ENCODE assay signal across 26 cellular contexts in the genomic region with DNA sequence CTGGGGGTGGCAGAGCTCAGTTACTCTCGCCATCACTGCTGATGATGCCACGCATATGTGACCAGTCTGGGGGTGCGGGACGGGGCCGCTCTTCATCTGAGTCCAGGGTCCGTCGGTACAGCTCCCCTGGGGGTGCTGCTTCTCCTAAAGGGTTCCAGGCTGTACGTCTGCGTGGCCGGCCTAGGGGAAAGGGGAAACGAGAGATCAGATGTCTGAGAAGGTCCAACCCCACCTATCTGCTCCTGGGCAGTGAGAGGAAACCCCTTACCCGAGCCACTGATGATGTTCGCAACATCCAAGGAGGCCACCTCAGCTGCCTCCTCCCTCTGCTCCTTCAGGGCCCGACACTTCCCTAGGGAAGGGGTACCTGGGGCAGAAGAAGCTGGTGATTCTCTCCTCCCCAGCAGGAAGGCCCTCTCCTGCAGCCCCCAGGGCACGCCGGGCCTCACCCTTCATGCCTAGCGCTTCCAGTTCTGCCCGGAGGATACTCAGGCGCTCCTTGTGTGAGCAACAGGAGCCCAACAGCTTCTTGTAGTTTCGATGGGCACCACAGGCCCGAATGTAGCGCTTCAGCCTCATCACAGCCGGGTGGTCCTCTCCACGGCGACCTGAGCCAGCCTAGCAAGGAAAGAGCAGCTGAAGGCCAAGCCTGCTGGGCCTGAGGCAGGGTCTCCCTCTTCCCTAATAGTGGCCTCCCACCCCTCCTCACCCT. TPM values are rescaled to one million over a fixed set of nuclear protein-coding genes. Genes with fewer than 3 reads are reported as not detected.
DNase-seq lines count a peak whose midpoint lies in the region; ATAC-seq, FAIRE-seq and TF ChIP-seq lines count a peak whose summit lies in the region.
"Had no signal": no experiment of that assay in that cellular context is flagged by ENCODE, and none has a peak within 500 bp of the region (broad histone marks: within the 10 kb centered on the region; RNA-seq: fewer than 3 reads in every experiment).

No MANE protein-coding gene starts in this region.

- peaks cover 11% of the 10 kb centered on the region for H3K79me2 ChIP-seq in PC-9 (ENCODE audit: low read depth)

- H3K9ac ChIP-seq in kidney (ENCODE audit: low read length in 2 of 2): no peak overlapping the region

- BruUV-seq in PC-9 (replicated peaks; lab: Mats Ljungman, UMichigan): no TSS peak

- WGBS in aorta, 2 donors: 84 to 87% methylated on average over 22 to 25 of the region's 25 CpGs

- peak; percentile 12 for DNase-seq in left cardiac atrium
- DNase-seq in right atrium auricular region (ENCODE audit: low spot score): no peak
- DNase-seq in PC-9: peak in 1 of 2 experiments; percentile 21
- DNase-seq in kidney: peak; percentile 72
- peak; percentile 23 to 68 for DNase-seq in aorta
- no peak for DNase-seq in pons (ENCODE audit: low spot score)
- DNase-seq in CD4-positive, alpha-beta memory T cell: no peak
- DNase-seq: activated CD8-positive, alpha-beta memory T cell treated with anti-CD3 and anti-CD28 coated beads for 24 hours; activated effector memory CD4-positive, alpha-beta T cell treated with anti-CD3 and anti-CD28 coated beads, Interleukin-2, amount 50 U/mL, for 16 hours; GF-D8; kidney glomerular epithelial cell; NCI-H1048; NCI-H2081 treated with DMSO at 0.1 percent for 48 hours; NCI-H526; stimulated activated CD4-positive, alpha-beta T cell treated with anti-CD3 and anti-CD28 coated beads, Interleukin-4, amount 100 ng/mL, for 4 hours; stimulated activated CD8-positive, alpha-beta memory T cell treated with anti-CD3 and anti-CD28 coated beads, Interleukin-4, amount 100 ng/mL, for 48 hours had no signal

- H3K4me3 ChIP-seq in right atrium auricular region: no peak overlapping the region
- no peak overlapping the region for H3K4me3 ChIP-seq in PC-9
- no peak overlapping the region for H3K4me3 ChIP-seq in kidney (ENCODE audit: low read length in 2 of 2)
- no peak overlapping the region for H3K4me3 ChIP-seq in aorta (ENCODE audit: low read length in 2 of 2)
- no peak overlapping the region for H3K4me3 ChIP-seq in CD4-positive, alpha-beta memory T cell (ENCODE audit: low read length in 2 of 2)
- H3K4me3 ChIP-seq: GM23338, ovary, suprapubic skin had no signal

- peaks cover 31 to 61% of the 10 kb centered on the region in 2 donors for H3K36me3 Mint-ChIP-seq in CD4-positive, alpha-beta memory T cell

- peaks cover 44% of the 10 kb centered on the region for H3F3A ChIP-seq in PC-9 (ENCODE audit: insufficient read depth, low read depth)

- H3K4me1 ChIP-seq in right atrium auricular region: peaks cover 0 to 24% of the 10 kb centered on the region in 2 donors
- peaks cover 25% of the 10 kb centered on the region for H3K4me1 ChIP-seq in PC-9 (replicated peaks; ENCODE audit: insufficient read depth)
- H3K4me1 ChIP-seq in kidney (ENCODE audit: control insufficient read depth in 1 of 2, insufficient read depth in 1 of 2, low read depth in 1 of 2, low read length in 2 of 2): peaks cover 14 to 16% of the 10 kb centered on the region in 2 donors
- no peaks in the 10 kb centered on the region for H3K4me1 ChIP-seq in aorta (ENCODE audit: control insufficient read depth in 1 of 2, insufficient read depth in 2 of 2, low read length in 2 of 2)
- H3K4me1 ChIP-seq in CD4-positive, alpha-beta memory T cell (ENCODE audit: insufficient read depth, low read length): peaks cover 23% of the 10 kb centered on the region

- no peaks in the 10 kb centered on the region for H4K20me1 ChIP-seq in PC-9 (ENCODE audit: insufficient read depth)

- H3K9me3 Mint-ChIP-seq in CD4-positive, alpha-beta memory T cell: peaks cover 0 to 2% (median 0%) of the 10 kb centered on the region in 8 donors

- H3K27ac Mint-ChIP-seq in CD4-positive, alpha-beta memory T cell: peak overlapping the region in 2 of 7 donors; percentile 41 to 99
- H3K27ac Mint-ChIP-seq: GM23338 had no signal

- POLR2A ChIA-PET in PC-9 (lab: Charles Lee; ENCODE audit: unreplicated experiment): no interaction called here
- POLR2A ChIA-PET in CD4-positive, alpha-beta memory T cell (lab: Charles Lee; ENCODE audit: partially characterized antibody): interaction anchor here (2.1 to 3.9 kb wide), 3 partner anchors 19 to 73 kb away, joined by 12 to 24 read pairs (median 14); a partner anchor contains a TSS

- intact Hi-C loops in left cardiac atrium (cut with DNase I) (loop anchor here in 1 of 2 donors (10.0 kb wide), 1 partner anchor 69 kb away; a partner anchor contains a TSS), PC-9 (cut with micrococcal nuclease; ENCODE audit: unreplicated experiment) (no loop called here), kidney (cut with DNase I) (no loop called here), aorta (cut with DNase I) (loop anchor here in 1 of 2 donors (10.0 kb wide), 1 partner anchor 179 kb away; a partner anchor contains a TSS)
- intact Hi-C loops in CD4-positive, alpha-beta memory T cell (cut with micrococcal nuclease): loop anchor here (10.0 kb wide), 1 partner anchor 179 kb away; a partner anchor contains a TSS

- H3K27me3 Mint-ChIP-seq in CD4-positive, alpha-beta memory T cell: no peaks in the 10 kb centered on the region

- H3K9me2 ChIP-seq in PC-9 (ENCODE audit: insufficient read depth): no peaks in the 10 kb centered on the region

- no peaks in the 10 kb centered on the region for H3K27me3 ChIP-seq in right atrium auricular region
- H3K27me3 ChIP-seq in PC-9 (ENCODE audit: insufficient read depth, low read depth): no peaks in the 10 kb centered on the region
- no peaks in the 10 kb centered on the region for H3K27me3 ChIP-seq in aorta (ENCODE audit: control insufficient read depth in 1 of 2, insufficient read depth in 2 of 2, low read length in 1 of 2)
- H3K27me3 ChIP-seq in CD4-positive, alpha-beta memory T cell (ENCODE audit: insufficient read depth, low read length): no peaks in the 10 kb centered on the region
- H3K27me3 ChIP-seq: ovary, suprapubic skin had no signal

- H3K9me3 ChIP-seq in right atrium auricular region: no peaks in the 10 kb centered on the region
- H3K9me3 ChIP-seq in PC-9 (ENCODE audit: insufficient read depth, low read depth): no peaks in the 10 kb centered on the region
- H3K9me3 ChIP-seq in kidney (ENCODE audit: control insufficient read depth in 1 of 2, low read length in 2 of 2): no peaks in the 10 kb centered on the region
- H3K9me3 ChIP-seq in aorta (ENCODE audit: control insufficient read depth, low read length): no peaks in the 10 kb centered on the region
- no peaks in the 10 kb centered on the region for H3K9me3 ChIP-seq in CD4-positive, alpha-beta memory T cell (ENCODE audit: control insufficient read depth in 1 of 2, low read length in 2 of 2)
- H3K9me3 ChIP-seq: ovary, suprapubic skin had no signal

- H3K4me1 Mint-ChIP-seq in CD4-positive, alpha-beta memory T cell: peaks cover 13 to 35% (median 25%) of the 10 kb centered on the region in 4 donors

- H3K4me2 ChIP-seq in PC-9: peak overlapping the region; percentile 78; the same call in 1 of the 2 replicates
- H3K4me2 ChIP-seq: GM23338 had no signal

- FAIRE-seq in kidney (lab: Jason Lieb, UNC): no peak
- FAIRE-seq: colon, GM12891 had no signal

- H3K36me3 ChIP-seq in right atrium auricular region (peaks cover 45% of the 10 kb centered on the region), PC-9 (ENCODE audit: low read depth) (no peaks in the 10 kb centered on the region), kidney (ENCODE audit: control insufficient read depth in 1 of 2, insufficient read depth in 2 of 2, low read length in 2 of 2) (peaks cover 13 to 20% of the 10 kb centered on the region in 2 donors), aorta (ENCODE audit: control insufficient read depth in 1 of 2, insufficient read depth in 2 of 2, low read length in 1 of 2) (no peaks in the 10 kb centered on the region)
- H3K36me3 ChIP-seq in CD4-positive, alpha-beta memory T cell (ENCODE audit: insufficient read depth, low read length): peaks cover 27% of the 10 kb centered on the region
- H3K36me3 ChIP-seq: ovary had no signal

- CTCF ChIA-PET in PC-9 (lab: Charles Lee): interaction anchor here (0.6 to 0.7 kb wide), 2 partner anchors 18 to 273 kb away, joined by 3 to 6 read pairs; no protein-coding TSS in a partner anchor
- CTCF ChIA-PET in CD4-positive, alpha-beta memory T cell (lab: Charles Lee; ENCODE audit: partially characterized antibody): interaction anchor here (1.0 to 1.3 kb wide), 2 partner anchors 8 to 32 kb away, joined by 3 to 4 read pairs; no protein-coding TSS in a partner anchor

- no peak overlapping the region for H2AFZ ChIP-seq in PC-9
- H2AFZ ChIP-seq: GM23338 had no signal

- peak overlapping the region in 2 of 8 donors; percentile 12 to 63 for H3K4me3 Mint-ChIP-seq in CD4-positive, alpha-beta memory T cell

- TF ChIP-seq CTCF in right atrium auricular region (IDR thresholded peaks at IDR 0.05) (no peak), PC-9 (conservative IDR thresholded peaks at IDR 0.05) (no peak), kidney (IDR thresholded peaks at IDR 0.05; ENCODE audit: borderline replicate concordance, extremely low read depth, insufficient read depth) (no peak)

- ATAC-seq in left cardiac atrium (no peak), aorta (ENCODE audit: low FRiP score) (no peak), GM21529 (IDR thresholded peaks at IDR 0.05; ENCODE audit: unreplicated experiment) (no peak)
- ATAC-seq: GM23338, Panc1 had no signal

- no peak overlapping the region for H3K27ac ChIP-seq in right atrium auricular region
- H3K27ac ChIP-seq in PC-9: no peak overlapping the region
- no peak overlapping the region for H3K27ac ChIP-seq in kidney (ENCODE audit: low read depth in 2 of 2, low read length in 2 of 2)
- no peak overlapping the region for H3K27ac ChIP-seq in aorta (ENCODE audit: low read depth in 1 of 2, low read length in 2 of 2)
- H3K27ac ChIP-seq in CD4-positive, alpha-beta memory T cell (ENCODE audit: low read depth, low read length): no peak overlapping the region
- H3K27ac ChIP-seq: ovary, suprapubic skin had no signal

RNA-seq across cellular contexts. Expression of a gene that starts 2.1 kb away (rescaled TPM):
- 10 to 100 TPM; 13.0 to 18.4 TPM for total RNA-seq in left cardiac atrium
- 10 to 100 TPM; 10.3 to 11.4 TPM for total RNA-seq in right atrium auricular region
- total RNA-seq in PC-9 (2021): 27.0 and 27.3 TPM in 2 replicates
- total RNA-seq in kidney: 16.0 TPM
- polyA plus RNA-seq in kidney (ENCODE audit: insufficient read depth, low read depth, low replicate concordance): 18.7 TPM
- 1 to 10 TPM; 7.9 to 8.8 TPM for total RNA-seq in aorta
- polyA plus RNA-seq in aorta: 10 to 100 TPM; 13.3 to 23.6 TPM
- 10 to 100 TPM; 19.2 to 19.7 TPM for total RNA-seq in CD4-positive, alpha-beta memory T cell
- 10 to 100 TPM; 21.4 to 26.0 TPM for polyA plus RNA-seq in CD4-positive, alpha-beta memory T cell

RNA-seq across cellular contexts. Expression of a gene that starts 2.7 kb away (rescaled TPM):
- total RNA-seq in left cardiac atrium (10 to 100 TPM; 33.6 to 35.9 TPM), right atrium auricular region (100 to 1,000 TPM in 1 of 2 donors, 10 to 100 TPM in 1; 33.4 to 117 TPM), PC-9 (2021) (102 TPM in 2 replicates), kidney (74.1 TPM), aorta (10 to 100 TPM; 46.1 to 73.1 TPM)
- polyA plus RNA-seq in kidney (ENCODE audit: insufficient read depth, low read depth, low replicate concordance) (52.7 TPM), aorta (100 to 1,000 TPM in 1 of 2 donors, 10 to 100 TPM in 1; 51.0 to 108 TPM)
- 100 to 1,000 TPM; 124 to 126 TPM for total RNA-seq in CD4-positive, alpha-beta memory T cell
- polyA plus RNA-seq in CD4-positive, alpha-beta memory T cell: 1 to 10 TPM; 6.7 to 7.3 TPM

RNA-seq across cellular contexts. Expression of a gene that starts 17.5 kb away (rescaled TPM):
- total RNA-seq in left cardiac atrium (under 1 TPM; 0.63 to 0.77 TPM), right atrium auricular region (not detected), PC-9 (2021) (11.0 and 11.3 TPM in 2 replicates), kidney (1.9 TPM), aorta (1 to 10 TPM in 1 of 2 donors, under 1 TPM in 1; 0.23 to 1.8 TPM)
- polyA plus RNA-seq in kidney (ENCODE audit: insufficient read depth, low read depth, low replicate concordance) (3.5 TPM), aorta (under 1 TPM in 1 of 2 donors, not detected in 1; 0.08 TPM)
- under 1 TPM in 1 of 2 experiments, not detected in 1; 0.80 TPM for total RNA-seq in CD4-positive, alpha-beta memory T cell
- not detected for polyA plus RNA-seq in CD4-positive, alpha-beta memory T cell
- total RNA-seq: mononuclear cell had no signal

RNA-seq across cellular contexts. Expression of a gene that starts 19.7 kb away (rescaled TPM):
- total RNA-seq in left cardiac atrium (10 to 100 TPM; 33.6 to 45.8 TPM), right atrium auricular region (10 to 100 TPM; 29.1 to 36.7 TPM), PC-9 (2021) (76.6 and 82.9 TPM in 2 replicates), kidney (54.3 TPM), aorta (10 to 100 TPM; 37.5 to 57.7 TPM)
- polyA plus RNA-seq in kidney (ENCODE audit: insufficient read depth, low read depth, low replicate concordance) (19.6 TPM), aorta (10 to 100 TPM in 1 of 2 donors, 1 to 10 TPM in 1; 7.6 to 24.2 TPM)
- total RNA-seq in CD4-positive, alpha-beta memory T cell: 10 to 100 TPM; 53.8 to 56.0 TPM
- 1 to 10 TPM; 1.7 to 8.2 TPM for polyA plus RNA-seq in CD4-positive, alpha-beta memory T cell

RNA-seq across cellular contexts. Expression of a gene that starts 29.7 kb away (rescaled TPM):
- total RNA-seq in left cardiac atrium (not detected), right atrium auricular region (not detected), PC-9 (2021) (not detected in 2 replicates), kidney (not detected), aorta (not detected)
- polyA plus RNA-seq in kidney (ENCODE audit: insufficient read depth, low read depth, low replicate concordance) (not detected), aorta (not detected)
- total RNA-seq in CD4-positive, alpha-beta memory T cell: not detected
- not detected for polyA plus RNA-seq in CD4-positive, alpha-beta memory T cell
- total RNA-seq: fibroblast of villous mesenchyme, GM23338, mononuclear cell, ovary, skeletal muscle tissue, suprapubic skin had no signal
- polyA plus RNA-seq: ovary had no signal

Comparison
In these comparisons a context has a peak if more than half of its experiments do, and no peak if none do; other contexts are left out.
1. DNase-seq: peak in left cardiac atrium (single experiment), kidney (single experiment) and aorta (2 of 2); none in right atrium auricular region (single experiment), pons (single experiment) and CD4-positive, alpha-beta memory T cell (0 of 5).